In genomic region chr17:42706732-42707131, GRCh38 we compare ENCODE assay signal across 13 cellular contexts.
A peak's percentile ranks its signal among the peaks of the same experiment; 100 is the strongest.
DNase-seq lines count a peak whose midpoint lies in the region; ATAC-seq lines count a peak whose summit lies in the region.
"Had no signal": no experiment of that assay in that cellular context is flagged by ENCODE, and none has a peak within 500 bp of the region (broad histone marks: within the 10 kb centered on the region; RNA-seq: fewer than 3 reads in every experiment).

No MANE protein-coding gene starts in this region.

- H3K27ac Mint-ChIP-seq in effector memory CD8-positive, alpha-beta T cell, result no peak overlapping the region
- H3K27ac Mint-ChIP-seq: dendritic cell treated with granulocyte-macrophage colony-stimulating factor and Interleukin-4, amounts not matched to agents 40 ng/mL and 50 ng/mL, for 4 days; T-helper 1 cell treated with Interleukin-12 subunit alpha and Interleukin-12 subunit beta and Interleukin-4 antibody, amounts not matched to agents 30 μg/mL and 1 μg/mL, for 36 hours had no signal

- no peaks in the 10 kb centered on the region for H3K9me3 Mint-ChIP-seq in effector memory CD8-positive, alpha-beta T cell
- H3K9me3 Mint-ChIP-seq: dendritic cell treated with granulocyte-macrophage colony-stimulating factor and Interleukin-4, amounts not matched to agents 40 ng/mL and 50 ng/mL, for 4 days; T-helper 1 cell treated with Interleukin-12 subunit alpha and Interleukin-12 subunit beta and Interleukin-4 antibody, amounts not matched to agents 30 μg/mL and 1 μg/mL, for 36 hours had no signal

- peaks cover 96% of the 10 kb centered on the region for H3K36me3 Mint-ChIP-seq in effector memory CD8-positive, alpha-beta T cell (ENCODE audit: insufficient read depth)

- peaks cover 10 to 22% of the 10 kb centered on the region in 2 donors for H3K4me1 Mint-ChIP-seq in effector memory CD8-positive, alpha-beta T cell (ENCODE audit: low read depth in 2 of 2)

- ATAC-seq in effector memory CD8-positive, alpha-beta T cell (replicated peaks), result peak; percentile 96
- ATAC-seq in HG03378 (IDR thresholded peaks at IDR 0.05; ENCODE audit: unreplicated experiment) (no peak), HG03039 (IDR thresholded peaks at IDR 0.05; ENCODE audit: unreplicated experiment) (no peak), HG02642 (IDR thresholded peaks at IDR 0.05; ENCODE audit: poor library complexity, unreplicated experiment) (no peak)

- DNase-seq in activated T-cell treated with anti-CD3 and anti-CD28 coated beads for 1 hour (ENCODE audit: low read depth) (peak; percentile 20), activated T-cell treated with anti-CD3 and anti-CD28 coated beads for 4 hours (no peak)
- DNase-seq in activated CD4-positive, alpha-beta T cell treated with anti-CD3 and anti-CD28 coated beads, Interleukin-2, amount 50 U/mL, for 1 hour, result peak; percentile 43
- peak in 2 of 3 experiments; percentile 34 to 46 for DNase-seq in effector memory CD8-positive, alpha-beta T cell
- peak; percentile 58 for DNase-seq in stimulated activated naive CD4-positive, alpha-beta T cell treated with Interleukin-2 at 50 U/mL for 16 hours (lab: John Stamatoyannopoulos, UW)
- DNase-seq: DND-41, NCI-H2171, upper lobe of left lung had no signal

- H3K27me3 Mint-ChIP-seq in effector memory CD8-positive, alpha-beta T cell, result no peaks in the 10 kb centered on the region
- H3K27me3 Mint-ChIP-seq: dendritic cell treated with granulocyte-macrophage colony-stimulating factor and Interleukin-4, amounts not matched to agents 40 ng/mL and 50 ng/mL, for 4 days had no signal

- H3K4me3 Mint-ChIP-seq in effector memory CD8-positive, alpha-beta T cell, result peak overlapping the region in 1 of 2 donors; percentile 58
- H3K4me3 Mint-ChIP-seq: dendritic cell treated with granulocyte-macrophage colony-stimulating factor and Interleukin-4, amounts not matched to agents 40 ng/mL and 50 ng/mL, for 4 days; T-helper 1 cell treated with Interleukin-12 subunit alpha and Interleukin-12 subunit beta and Interleukin-4 antibody, amounts not matched to agents 30 μg/mL and 1 μg/mL, for 36 hours had no signal
